Comparison of ENCODE assay signal across 20 cellular contexts in genomic region chr3:75341324-75342067, GRCh38.
DNase-seq lines count a peak whose midpoint lies in the region; ATAC-seq and TF ChIP-seq lines count a peak whose summit lies in the region.
"Had no signal": no experiment of that assay in that cellular context is flagged by ENCODE, and none has a peak within 500 bp of the region (broad histone marks: within the 10 kb centered on the region; RNA-seq: fewer than 3 reads in every experiment).

No MANE protein-coding gene starts in this region.

- peak; percentile 5 for DNase-seq in NCI-H748 (lab: John Stamatoyannopoulos, UW; ENCODE audit: unreplicated experiment)
- DNase-seq in NCI-H748 treated with DMSO at 0.1 percent for 48 hours (lab: John Stamatoyannopoulos, UW): no peak
- no peak for DNase-seq in PC-3
- no peak for DNase-seq in left ventricle myocardium inferior
- DNase-seq in retinal pigment epithelial cell (ENCODE audit: low read depth): no peak
- DNase-seq in activated CD4-positive, alpha-beta T cell treated with anti-CD3 and anti-CD28 coated beads for 36 hours: no peak
- no peak for DNase-seq in CD4-positive, alpha-beta memory T cell
- no peak for DNase-seq in activated T-helper 2 cell treated with anti-CD3 and anti-CD28 coated beads, Interferon-gamma antibody, Interleukin-2, Interleukin-4, amounts not matched to agents 10 μg/mL and 5 μg/mL and 100 μg/mL, durations not matched to agents 14 hours and 24 hours and 36 hours (ENCODE audit: low spot score)
- DNase-seq: 8988T; activated CD4-positive, alpha-beta T cell treated with anti-CD3 and anti-CD28 coated beads, Interleukin-2, amount 10 ng/mL, durations not matched to agents 24 days and 14 days; activated naive CD8-positive, alpha-beta T cell treated with anti-CD3 and anti-CD28 coated beads, Interleukin-2, amount 10 ng/mL, durations not matched to agents 7 days and 5 days; CD4-positive, alpha-beta T cell; gastrocnemius medialis; mesenchymal stem cell; MG63; NCI-H2107; NK-92 treated with Interleukin-12 subunit alpha and Interleukin-12 subunit beta, amount 100 ng/mL, for 24 hours; SJCRH30; upper lobe of right lung had no signal

- H3K27me3 ChIP-seq in PC-3 (ENCODE audit: low read length): peaks cover 39% of the 10 kb centered on the region
- H3K27me3 ChIP-seq in left ventricle myocardium inferior (ENCODE audit: low read depth): no peaks in the 10 kb centered on the region
- no peaks in the 10 kb centered on the region for H3K27me3 ChIP-seq in CD4-positive, alpha-beta memory T cell (ENCODE audit: insufficient read depth, low read length)
- H3K27me3 ChIP-seq: gastrocnemius medialis, MG63, SJCRH30, upper lobe of right lung had no signal

- H3K27ac ChIP-seq in PC-3 (ENCODE audit: low read length) (no peak overlapping the region), left ventricle myocardium inferior (replicated peaks) (peak overlapping the region; percentile 33)
- H3K27ac ChIP-seq in CD4-positive, alpha-beta memory T cell (ENCODE audit: low read depth, low read length): no peak overlapping the region
- H3K27ac ChIP-seq: gastrocnemius medialis, neutrophil, SJCRH30, upper lobe of right lung had no signal

- H3K4me3 Mint-ChIP-seq in activated CD4-positive, alpha-beta T cell treated with anti-CD3 and anti-CD28 coated beads for 36 hours: no peak overlapping the region
- no peak overlapping the region for H3K4me3 Mint-ChIP-seq in CD4-positive, alpha-beta memory T cell
- H3K4me3 Mint-ChIP-seq in activated T-helper 2 cell treated with anti-CD3 and anti-CD28 coated beads, Interferon-gamma antibody, Interleukin-2, Interleukin-4, amounts not matched to agents 10 μg/mL and 5 μg/mL and 100 μg/mL, durations not matched to agents 14 hours and 24 hours and 36 hours (ENCODE audit: low read depth): no peak overlapping the region
- H3K4me3 Mint-ChIP-seq: activated CD4-positive, alpha-beta T cell treated with anti-CD3 and anti-CD28 coated beads, Interleukin-2, amount 10 ng/mL, durations not matched to agents 24 days and 14 days; activated naive CD8-positive, alpha-beta T cell treated with anti-CD3 and anti-CD28 coated beads, Interleukin-2, amount 10 ng/mL, durations not matched to agents 7 days and 5 days; CD4-positive, alpha-beta T cell had no signal

- peaks cover 3% of the 10 kb centered on the region for H3K27me3 Mint-ChIP-seq in activated CD4-positive, alpha-beta T cell treated with anti-CD3 and anti-CD28 coated beads for 36 hours
- H3K27me3 Mint-ChIP-seq in CD4-positive, alpha-beta memory T cell: no peaks in the 10 kb centered on the region
- H3K27me3 Mint-ChIP-seq in activated T-helper 2 cell treated with anti-CD3 and anti-CD28 coated beads, Interferon-gamma antibody, Interleukin-2, Interleukin-4, amounts not matched to agents 10 μg/mL and 5 μg/mL and 100 μg/mL, durations not matched to agents 14 hours and 24 hours and 36 hours (ENCODE audit: low read depth): no peaks in the 10 kb centered on the region
- H3K27me3 Mint-ChIP-seq: activated naive CD8-positive, alpha-beta T cell treated with anti-CD3 and anti-CD28 coated beads, Interleukin-2, amount 10 ng/mL, durations not matched to agents 7 days and 5 days; CD4-positive, alpha-beta T cell had no signal

- no peak overlapping the region for H2AFZ ChIP-seq in PC-3 (ENCODE audit: low read length)

- TF ChIP-seq CTCF in PC-3 (conservative IDR thresholded peaks at IDR 0.05; ENCODE audit: low read depth, low read length): 0 out of 2 replicates have a peak, but pooled peaks have one; percentile 15
- TF ChIP-seq CTCF in left ventricle myocardium inferior (IDR thresholded peaks at IDR 0.05; ENCODE audit: borderline replicate concordance): no peak
- TF ChIP-seq CTCF in retinal pigment epithelial cell (conservative IDR thresholded peaks at IDR 0.05; ENCODE audit: low read depth, low read length): peak; percentile 17

- H3K9me3 Mint-ChIP-seq in activated CD4-positive, alpha-beta T cell treated with anti-CD3 and anti-CD28 coated beads for 36 hours (ENCODE audit: low read depth): no peaks in the 10 kb centered on the region
- H3K9me3 Mint-ChIP-seq in CD4-positive, alpha-beta memory T cell: no peaks in the 10 kb centered on the region
- H3K9me3 Mint-ChIP-seq in activated T-helper 2 cell treated with anti-CD3 and anti-CD28 coated beads, Interferon-gamma antibody, Interleukin-2, Interleukin-4, amounts not matched to agents 10 μg/mL and 5 μg/mL and 100 μg/mL, durations not matched to agents 14 hours and 24 hours and 36 hours: no peaks in the 10 kb centered on the region
- H3K9me3 Mint-ChIP-seq: activated CD4-positive, alpha-beta T cell treated with anti-CD3 and anti-CD28 coated beads, Interleukin-2, amount 10 ng/mL, durations not matched to agents 24 days and 14 days; activated naive CD8-positive, alpha-beta T cell treated with anti-CD3 and anti-CD28 coated beads, Interleukin-2, amount 10 ng/mL, durations not matched to agents 7 days and 5 days; CD4-positive, alpha-beta T cell had no signal

- no peaks in the 10 kb centered on the region for H3K36me3 Mint-ChIP-seq in activated CD4-positive, alpha-beta T cell treated with anti-CD3 and anti-CD28 coated beads for 36 hours (ENCODE audit: low read depth)
- no peaks in the 10 kb centered on the region for H3K36me3 Mint-ChIP-seq in CD4-positive, alpha-beta memory T cell
- no peaks in the 10 kb centered on the region for H3K36me3 Mint-ChIP-seq in activated T-helper 2 cell treated with anti-CD3 and anti-CD28 coated beads, Interferon-gamma antibody, Interleukin-2, Interleukin-4, amounts not matched to agents 10 μg/mL and 5 μg/mL and 100 μg/mL, durations not matched to agents 14 hours and 24 hours and 36 hours (ENCODE audit: low read depth)
- H3K36me3 Mint-ChIP-seq: activated naive CD8-positive, alpha-beta T cell treated with anti-CD3 and anti-CD28 coated beads, Interleukin-2, amount 10 ng/mL, durations not matched to agents 7 days and 5 days had no signal

- H3K79me2 ChIP-seq in PC-3 (ENCODE audit: low read length): no peaks in the 10 kb centered on the region

- no peaks in the 10 kb centered on the region for H3K9me3 ChIP-seq in PC-3 (ENCODE audit: low read length)
- H3K9me3 ChIP-seq in left ventricle myocardium inferior (replicated peaks): no peaks in the 10 kb centered on the region
- H3K9me3 ChIP-seq in CD4-positive, alpha-beta memory T cell (ENCODE audit: control insufficient read depth in 1 of 2, low read length in 2 of 2): no peaks in the 10 kb centered on the region
- H3K9me3 ChIP-seq: gastrocnemius medialis, MG63, neutrophil, SJCRH30, upper lobe of right lung had no signal

- CTCF ChIA-PET in PC-3 (lab: Charles Lee): no interaction called here
- CTCF ChIA-PET in activated CD4-positive, alpha-beta T cell treated with anti-CD3 and anti-CD28 coated beads for 36 hours (lab: Charles Lee): no interaction called here
- CTCF ChIA-PET in CD4-positive, alpha-beta memory T cell (lab: Charles Lee; ENCODE audit: partially characterized antibody): no interaction called here

- no peak overlapping the region for H3K9ac ChIP-seq in PC-3 (ENCODE audit: low read length)

- no peaks in the 10 kb centered on the region for H3K4me1 Mint-ChIP-seq in activated CD4-positive, alpha-beta T cell treated with anti-CD3 and anti-CD28 coated beads for 36 hours
- no peaks in the 10 kb centered on the region for H3K4me1 Mint-ChIP-seq in CD4-positive, alpha-beta memory T cell
- no peaks in the 10 kb centered on the region for H3K4me1 Mint-ChIP-seq in activated T-helper 2 cell treated with anti-CD3 and anti-CD28 coated beads, Interferon-gamma antibody, Interleukin-2, Interleukin-4, amounts not matched to agents 10 μg/mL and 5 μg/mL and 100 μg/mL, durations not matched to agents 14 hours and 24 hours and 36 hours (ENCODE audit: low read depth)
- H3K4me1 Mint-ChIP-seq: activated CD4-positive, alpha-beta T cell treated with anti-CD3 and anti-CD28 coated beads, Interleukin-2, amount 10 ng/mL, durations not matched to agents 24 days and 14 days; activated naive CD8-positive, alpha-beta T cell treated with anti-CD3 and anti-CD28 coated beads, Interleukin-2, amount 10 ng/mL, durations not matched to agents 7 days and 5 days had no signal

- no peaks in the 10 kb centered on the region for H3F3A ChIP-seq in PC-3 (ENCODE audit: low read length, unreplicated experiment)

- H3K4me2 ChIP-seq in PC-3 (ENCODE audit: low read length): no peak overlapping the region

- no peak for ATAC-seq in PC-3
- no peak for ATAC-seq in activated CD4-positive, alpha-beta T cell treated with anti-CD3 and anti-CD28 coated beads for 36 hours
- ATAC-seq: gastrocnemius medialis had no signal

- no peaks in the 10 kb centered on the region for H3K4me1 ChIP-seq in PC-3 (ENCODE audit: insufficient read depth, low read length)
- peaks cover 13% of the 10 kb centered on the region for H3K4me1 ChIP-seq in left ventricle myocardium inferior
- H3K4me1 ChIP-seq in CD4-positive, alpha-beta memory T cell (ENCODE audit: insufficient read depth, low read length): no peaks in the 10 kb centered on the region
- H3K4me1 ChIP-seq: gastrocnemius medialis, SJCRH30, upper lobe of right lung had no signal

- H3K4me3 ChIP-seq in PC-3 (ENCODE audit: low read length) (no peak overlapping the region), left ventricle myocardium inferior (no peak overlapping the region), retinal pigment epithelial cell (ENCODE audit: low read length) (no peak overlapping the region)
- H3K4me3 ChIP-seq in CD4-positive, alpha-beta memory T cell (ENCODE audit: low read length in 2 of 2): no peak overlapping the region
- H3K4me3 ChIP-seq: gastrocnemius medialis, MG63, SJCRH30, upper lobe of right lung had no signal

- intact Hi-C loops in PC-3 (cut with micrococcal nuclease) (no loop called here), left ventricle myocardium inferior (cut with micrococcal nuclease) (no loop called here)
- intact Hi-C loops in activated CD4-positive, alpha-beta T cell treated with anti-CD3 and anti-CD28 coated beads for 36 hours (cut with DNase I, micrococcal nuclease): no loop called here
- intact Hi-C loops in CD4-positive, alpha-beta memory T cell (cut with micrococcal nuclease): no loop called here
- intact Hi-C loops in activated T-helper 2 cell treated with anti-CD3 and anti-CD28 coated beads, Interferon-gamma antibody, Interleukin-2, Interleukin-4, amounts not matched to agents 10 μg/mL and 5 μg/mL and 100 μg/mL, durations not matched to agents 14 hours and 24 hours and 36 hours (cut with micrococcal nuclease): no loop called here

- no peaks in the 10 kb centered on the region for H4K20me1 ChIP-seq in PC-3 (ENCODE audit: low read length)

- no peaks in the 10 kb centered on the region for H3K36me3 ChIP-seq in PC-3 (ENCODE audit: low read depth, low read length)
- no peaks in the 10 kb centered on the region for H3K36me3 ChIP-seq in left ventricle myocardium inferior
- no peaks in the 10 kb centered on the region for H3K36me3 ChIP-seq in CD4-positive, alpha-beta memory T cell (ENCODE audit: insufficient read depth, low read length)
- H3K36me3 ChIP-seq: gastrocnemius medialis, MG63, neutrophil, SJCRH30, upper lobe of right lung had no signal

- H3K9me2 ChIP-seq in PC-3 (replicated peaks; ENCODE audit: low read length): no peaks in the 10 kb centered on the region

- H3K27ac Mint-ChIP-seq in activated CD4-positive, alpha-beta T cell treated with anti-CD3 and anti-CD28 coated beads for 36 hours: no peak overlapping the region
- no peak overlapping the region for H3K27ac Mint-ChIP-seq in CD4-positive, alpha-beta memory T cell
- H3K27ac Mint-ChIP-seq in activated T-helper 2 cell treated with anti-CD3 and anti-CD28 coated beads, Interferon-gamma antibody, Interleukin-2, Interleukin-4, amounts not matched to agents 10 μg/mL and 5 μg/mL and 100 μg/mL, durations not matched to agents 14 hours and 24 hours and 36 hours: no peak overlapping the region
- H3K27ac Mint-ChIP-seq: activated CD4-positive, alpha-beta T cell treated with anti-CD3 and anti-CD28 coated beads, Interleukin-2, amount 10 ng/mL, durations not matched to agents 24 days and 14 days; activated naive CD8-positive, alpha-beta T cell treated with anti-CD3 and anti-CD28 coated beads, Interleukin-2, amount 10 ng/mL, durations not matched to agents 7 days and 5 days; CD4-positive, alpha-beta T cell had no signal

- POLR2A ChIA-PET in PC-3 (lab: Charles Lee; ENCODE audit: unreplicated experiment): no interaction called here
- POLR2A ChIA-PET in activated CD4-positive, alpha-beta T cell treated with anti-CD3 and anti-CD28 coated beads for 36 hours (lab: Charles Lee): no interaction called here
- POLR2A ChIA-PET in CD4-positive, alpha-beta memory T cell (lab: Charles Lee; ENCODE audit: partially characterized antibody): no interaction called here

- no TSS peak for BruUV-seq in PC-3 (replicated peaks; lab: Mats Ljungman, UMichigan)
